ENCODE assay signal across 1 cellular context in genomic region chr15:83396071-83396470, GRCh38.
TF ChIP-seq lines count a peak whose summit lies in the region.

No MANE protein-coding gene starts in this region.

TF ChIP-seq in HEK293T, 16 proteins besides CTCF, POLR2A, EP300 and RAD21 (continued from another document):
- TF ChIP-seq FOXM1 (IDR thresholded peaks at IDR 0.05; ENCODE audit: borderline replicate concordance) (no peak), HDGF (IDR thresholded peaks at IDR 0.05; ENCODE audit: borderline replicate concordance) (no peak), BHLHE40 (IDR thresholded peaks at IDR 0.05; ENCODE audit: borderline replicate concordance) (no peak), ARNT (IDR thresholded peaks at IDR 0.05) (no peak)
